Comparison of ENCODE assay signal across 1 cellular context in the genomic region with DNA sequence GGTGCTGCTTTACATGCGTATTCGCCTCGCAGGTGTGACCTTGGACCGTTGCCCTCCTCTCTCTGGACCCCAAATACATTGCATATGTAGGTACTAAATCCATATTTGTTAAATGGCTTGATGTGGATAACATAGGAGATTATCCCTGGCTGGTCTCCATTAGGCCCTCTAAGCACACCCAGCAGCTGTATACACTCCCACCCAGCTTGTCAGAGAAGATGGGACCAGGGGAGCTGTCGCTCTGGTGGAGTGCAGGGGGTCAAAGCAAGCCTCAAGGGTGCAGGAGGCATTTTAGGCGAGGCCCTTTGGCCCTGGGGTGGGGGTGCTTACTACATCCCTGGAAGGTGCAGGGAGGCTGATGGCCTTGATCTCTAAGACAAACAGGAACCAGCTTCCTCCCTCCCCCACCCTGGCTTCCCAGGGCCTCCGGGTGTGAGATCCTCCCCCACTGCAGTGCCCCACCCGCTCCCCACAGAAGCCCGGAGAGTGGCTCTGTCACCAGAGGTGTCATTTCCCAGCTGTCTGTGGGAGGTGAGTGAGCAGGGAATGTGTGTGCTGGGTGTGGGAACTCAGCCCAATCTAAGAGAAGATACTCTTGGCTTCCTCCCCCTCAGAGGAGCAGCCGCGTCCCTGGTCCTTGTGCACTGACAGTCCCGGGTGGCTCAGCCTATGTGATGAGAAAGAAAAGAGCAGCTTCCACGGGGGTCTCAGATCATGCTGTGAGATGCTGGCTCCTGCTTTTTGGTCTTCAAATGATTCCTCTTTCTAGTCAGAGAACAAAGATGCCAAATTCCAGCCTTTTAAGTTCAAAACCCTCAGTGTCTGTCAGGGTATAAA.
A peak's percentile ranks its signal among the peaks of the same experiment; 100 is the strongest.
TF ChIP-seq lines count a peak whose summit lies in the region.

No MANE protein-coding gene starts in this region.

TF ChIP-seq in HepG2, 621 proteins besides CTCF, POLR2A, EP300 and RAD21 (continued from another document and continues in another):
- TF ChIP-seq ZNF407 (CRISPR knock-in tag; IDR thresholded peaks at IDR 0.05; ENCODE audit: not compliant biosample characterization) (no peak), PAWR (CRISPR knock-in tag; IDR thresholded peaks at IDR 0.05; ENCODE audit: borderline replicate concordance) (no peak), KAT2B (IDR thresholded peaks at IDR 0.05; ENCODE audit: borderline replicate concordance, low read depth, low read length) (no peak), SRSF4 (IDR thresholded peaks at IDR 0.05; ENCODE audit: low read depth, low read length, poor library complexity, severe bottlenecking) (no peak), NR3C1 (CRISPR knock-in tag; IDR thresholded peaks at IDR 0.05) (no peak), KDM6A (CRISPR knock-in tag; IDR thresholded peaks at IDR 0.05; ENCODE audit: low read depth) (peak; percentile 75), RFX5 (IDR thresholded peaks at IDR 0.05; ENCODE audit: low read depth, low read length) (no peak), ZBTB21 (CRISPR knock-in tag; IDR thresholded peaks at IDR 0.05) (no peak), ZNF282 (IDR thresholded peaks at IDR 0.05; ENCODE audit: partially characterized antibody) (no peak), MEIS1 (CRISPR knock-in tag; IDR thresholded peaks at IDR 0.05; ENCODE audit: borderline replicate concordance) (0 out of 2 replicates have a peak, but pooled peaks have one; percentile 5), ZNF354B (CRISPR knock-in tag; IDR thresholded peaks at IDR 0.05) (no peak), MAFF (IDR thresholded peaks at IDR 0.05; ENCODE audit: low read depth, low read length) (no peak), ARNT (IDR thresholded peaks at IDR 0.05) (no peak), MIER3 (CRISPR knock-in tag; IDR thresholded peaks at IDR 0.05; ENCODE audit: borderline replicate concordance) (no peak), ZMYM2 (CRISPR knock-in tag; IDR thresholded peaks at IDR 0.05) (0 out of 2 replicates have a peak, but pooled peaks have one; percentile 17), ZNF878 (CRISPR knock-in tag; IDR thresholded peaks at IDR 0.05) (no peak), ZNF335 (CRISPR knock-in tag; IDR thresholded peaks at IDR 0.05) (0 out of 2 replicates have a peak, but pooled peaks have one; percentile 27), GZF1 (CRISPR knock-in tag; IDR thresholded peaks at IDR 0.05) (no peak), TSC22D2 (CRISPR knock-in tag; IDR thresholded peaks at IDR 0.05; ENCODE audit: borderline replicate concordance) (no peak), ZSCAN22 (CRISPR knock-in tag; IDR thresholded peaks at IDR 0.05) (no peak), FOXK1 (CRISPR knock-in tag; IDR thresholded peaks at IDR 0.05; ENCODE audit: borderline replicate concordance, low read depth) (no peak), RARG (CRISPR knock-in tag; IDR thresholded peaks at IDR 0.05; ENCODE audit: low read depth) (no peak), JUND (CRISPR knock-in tag; IDR thresholded peaks at IDR 0.05) (no peak), ZNF570 (CRISPR knock-in tag; IDR thresholded peaks at IDR 0.05; ENCODE audit: borderline replicate concordance) (no peak), ZFYVE20 (CRISPR knock-in tag; IDR thresholded peaks at IDR 0.05; ENCODE audit: borderline replicate concordance, low read depth) (no peak), U2AF2 (IDR thresholded peaks at IDR 0.05; ENCODE audit: low read depth, low read length) (no peak), ZNF616 (CRISPR knock-in tag; IDR thresholded peaks at IDR 0.05; ENCODE audit: low read depth) (no peak), ZNF775 (CRISPR knock-in tag; IDR thresholded peaks at IDR 0.05; ENCODE audit: borderline replicate concordance) (no peak), ZHX2 (IDR thresholded peaks at IDR 0.05; ENCODE audit: low read depth) (no peak; the same call in 1 of the 2 replicates), ZHX2 (CRISPR knock-in tag; IDR thresholded peaks at IDR 0.05; ENCODE audit: borderline replicate concordance) (no peak)
- TF ChIP-seq, protein P1, sequence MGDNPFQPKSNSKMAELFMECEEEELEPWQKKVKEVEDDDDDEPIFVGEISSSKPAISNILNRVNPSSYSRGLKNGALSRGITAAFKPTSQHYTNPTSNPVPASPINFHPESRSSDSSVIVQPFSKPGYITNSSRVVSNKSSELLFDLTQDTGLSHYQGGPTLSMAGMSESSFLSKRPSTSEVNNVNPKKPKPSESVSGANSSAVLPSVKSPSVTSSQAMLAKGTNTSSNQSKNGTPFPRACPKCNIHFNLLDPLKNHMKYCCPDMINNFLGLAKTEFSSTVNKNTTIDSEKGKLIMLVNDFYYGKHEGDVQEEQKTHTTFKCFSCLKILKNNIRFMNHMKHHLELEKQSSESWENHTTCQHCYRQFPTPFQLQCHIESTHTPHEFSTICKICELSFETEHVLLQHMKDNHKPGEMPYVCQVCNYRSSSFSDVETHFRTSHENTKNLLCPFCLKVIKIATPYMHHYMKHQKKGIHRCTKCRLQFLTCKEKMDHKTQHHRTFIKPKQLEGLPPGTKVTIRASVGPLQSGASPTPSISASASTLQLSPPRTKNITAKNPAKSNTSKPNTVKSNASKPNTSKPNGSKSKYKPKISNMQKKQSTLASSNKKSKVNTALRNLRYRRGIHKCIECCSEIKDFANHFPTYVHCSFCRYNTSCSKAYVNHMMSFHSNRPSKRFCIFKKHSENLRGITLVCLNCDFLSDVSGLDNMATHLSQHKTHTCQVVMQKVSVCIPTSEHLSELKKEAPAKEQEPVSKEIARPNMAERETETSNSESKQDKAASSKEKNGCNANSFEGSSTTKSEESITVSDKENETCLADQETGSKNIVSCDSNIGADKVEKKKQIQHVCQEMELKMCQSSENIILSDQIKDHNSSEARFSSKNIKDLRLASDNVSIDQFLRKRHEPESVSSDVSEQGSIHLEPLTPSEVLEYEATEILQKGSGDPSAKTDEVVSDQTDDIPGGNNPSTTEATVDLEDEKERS (CRISPR knock-in tag; IDR thresholded peaks at IDR 0.05): no peak
- TF ChIP-seq, protein P2, sequence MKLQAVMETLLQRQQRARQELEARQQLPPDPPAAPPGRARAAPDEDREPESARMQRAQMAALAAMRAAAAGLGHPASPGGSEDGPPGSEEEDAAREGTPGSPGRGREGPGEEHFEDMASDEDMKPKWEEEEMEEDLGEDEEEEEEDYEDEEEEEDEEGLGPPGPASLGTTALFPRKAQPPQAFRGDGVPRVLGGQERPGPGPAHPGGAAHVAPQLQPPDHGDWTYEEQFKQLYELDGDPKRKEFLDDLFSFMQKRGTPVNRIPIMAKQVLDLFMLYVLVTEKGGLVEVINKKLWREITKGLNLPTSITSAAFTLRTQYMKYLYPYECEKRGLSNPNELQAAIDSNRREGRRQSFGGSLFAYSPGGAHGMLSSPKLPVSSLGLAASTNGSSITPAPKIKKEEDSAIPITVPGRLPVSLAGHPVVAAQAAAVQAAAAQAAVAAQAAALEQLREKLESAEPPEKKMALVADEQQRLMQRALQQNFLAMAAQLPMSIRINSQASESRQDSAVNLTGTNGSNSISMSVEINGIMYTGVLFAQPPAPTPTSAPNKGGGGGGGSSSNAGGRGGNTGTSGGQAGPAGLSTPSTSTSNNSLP (IDR thresholded peaks at IDR 0.05; ENCODE audit: low read depth, low read length): peak; percentile 33; the same call in 1 of the 2 replicates
- TF ChIP-seq, protein P3, sequence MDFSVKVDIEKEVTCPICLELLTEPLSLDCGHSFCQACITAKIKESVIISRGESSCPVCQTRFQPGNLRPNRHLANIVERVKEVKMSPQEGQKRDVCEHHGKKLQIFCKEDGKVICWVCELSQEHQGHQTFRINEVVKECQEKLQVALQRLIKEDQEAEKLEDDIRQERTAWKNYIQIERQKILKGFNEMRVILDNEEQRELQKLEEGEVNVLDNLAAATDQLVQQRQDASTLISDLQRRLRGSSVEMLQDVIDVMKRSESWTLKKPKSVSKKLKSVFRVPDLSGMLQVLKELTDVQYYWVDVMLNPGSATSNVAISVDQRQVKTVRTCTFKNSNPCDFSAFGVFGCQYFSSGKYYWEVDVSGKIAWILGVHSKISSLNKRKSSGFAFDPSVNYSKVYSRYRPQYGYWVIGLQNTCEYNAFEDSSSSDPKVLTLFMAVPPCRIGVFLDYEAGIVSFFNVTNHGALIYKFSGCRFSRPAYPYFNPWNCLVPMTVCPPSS (IDR thresholded peaks at IDR 0.05): no peak
- TF ChIP-seq, protein P4, sequence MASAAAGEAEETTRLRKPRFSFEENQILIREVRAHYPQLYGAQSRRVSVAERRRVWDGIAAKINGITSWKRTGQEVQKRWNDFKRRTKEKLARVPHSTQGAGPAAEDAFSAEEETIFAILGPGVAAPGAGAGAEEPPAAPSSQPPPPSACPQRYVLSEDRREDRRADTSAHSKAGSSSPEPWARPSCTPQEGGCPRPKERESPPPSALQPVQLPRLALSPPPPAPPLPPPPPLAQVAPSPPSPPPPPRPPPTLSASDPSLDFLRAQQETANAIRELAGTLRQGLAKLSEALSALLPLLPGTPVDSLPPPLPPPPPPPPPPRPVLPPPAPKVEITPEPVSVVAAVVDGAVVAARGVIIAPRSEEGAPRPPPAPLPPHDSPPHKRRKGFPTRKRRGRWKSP (CRISPR knock-in tag; IDR thresholded peaks at IDR 0.05): peak; percentile 22; the same call in 1 of the 2 replicates
